ENCODE assay signal across 12 cellular contexts in genomic region chr13:98500963-98501421, GRCh38.
DNase-seq lines count a peak whose midpoint lies in the region; ATAC-seq, FAIRE-seq and TF ChIP-seq lines count a peak whose summit lies in the region.
"Had no signal": no experiment of that assay in that cellular context is flagged by ENCODE, and none has a peak within 500 bp of the region (broad histone marks: within the 10 kb centered on the region; RNA-seq: fewer than 3 reads in every experiment).

No MANE protein-coding gene starts in this region.

- peak; percentile 48 for TF ChIP-seq POLR2A in GM12878 (IDR thresholded peaks at IDR 0.05; ENCODE audit: low read depth, low read length)

- FAIRE-seq in GM18507 (lab: Jason Lieb, UNC) (peak; percentile 76), GM12878 (lab: Jason Lieb, UNC) (no peak)

- in situ Hi-C loops in GM12878 (cut with MboI), result no loop called here

- H3K27ac Mint-ChIP-seq in T-helper 2 cell treated with Interferon-gamma antibody and Interleukin-4, amounts not matched to agents 5 μg/mL and 100 μg/mL, for 36 hours, result no peak overlapping the region

- peaks cover 11 to 12% of the 10 kb centered on the region in 2 experiments; a peak in 3 of 4 replicates for H3K36me3 ChIP-seq in GM12878 (ENCODE audit: control insufficient read depth in 2 of 2, insufficient read depth in 2 of 2, low read length in 1 of 2)
- H3K36me3 ChIP-seq in Karpas-422 (ENCODE audit: insufficient read depth, low read length), result no peaks in the 10 kb centered on the region

- no peaks in the 10 kb centered on the region for H3K27me3 Mint-ChIP-seq in T-helper 2 cell treated with Interferon-gamma antibody and Interleukin-4, amounts not matched to agents 5 μg/mL and 100 μg/mL, for 36 hours (ENCODE audit: low read depth)
- H3K27me3 Mint-ChIP-seq: central memory CD8-positive, alpha-beta T cell had no signal

- H2AFZ ChIP-seq in GM12878 (ENCODE audit: control insufficient read depth, low read depth, low read length) (no peak overlapping the region), Karpas-422 (ENCODE audit: low read length) (no peak overlapping the region)

- H3K9me3 ChIP-seq in GM12878 (replicated peaks; ENCODE audit: control insufficient read depth, insufficient read depth, low read length), result no peaks in the 10 kb centered on the region
- H3K9me3 ChIP-seq in Karpas-422 (ENCODE audit: low read length), result no peaks in the 10 kb centered on the region
- H3K9me3 ChIP-seq: upper lobe of left lung had no signal

- SMC1A ChIA-PET in GM12878 (lab: Charles Lee; ENCODE audit: uncharacterized antibody, unreplicated experiment), result interaction anchor here (0.9 to 5.5 kb wide), 19 partner anchors 8 to 152 kb away, joined by 3 to 36 read pairs (median 6); no protein-coding TSS in a partner anchor

- H3K4me2 ChIP-seq in GM12878 (ENCODE audit: control insufficient read depth, insufficient read depth), result peak overlapping the region; percentile 59
- H3K4me2 ChIP-seq in Karpas-422 (ENCODE audit: low read depth, low read length, poor library complexity, severe bottlenecking), result no peak overlapping the region
- H3K4me2 ChIP-seq: KMS-11 had no signal

- POLR2A ChIA-PET in GM12878 (lab: Charles Lee), result interaction anchor here (0.6 to 2.5 kb wide), 6 partner anchors 12 to 67 kb away, joined by 3 to 13 read pairs (median 6); no protein-coding TSS in a partner anchor

- 7% methylated on average over 10 of the region's 10 CpGs for WGBS in GM12878 (ENCODE audit: insufficient coverage, insufficient replicate concordance, low lambda C conversion rate, missing lambda C conversion rate)

- peaks cover 35% of the 10 kb centered on the region for H3K4me1 Mint-ChIP-seq in T-helper 2 cell treated with Interferon-gamma antibody and Interleukin-4, amounts not matched to agents 5 μg/mL and 100 μg/mL, for 36 hours (ENCODE audit: low read depth)

- H3K4me3 ChIP-seq in GM12878, result no peak overlapping the region
- no peak overlapping the region for H3K4me3 ChIP-seq in Karpas-422 (ENCODE audit: low read length)
- H3K4me3 ChIP-seq: upper lobe of left lung had no signal

- TF ChIP-seq RAD21 in GM12878 (IDR thresholded peaks at IDR 0.05; ENCODE audit: insufficient read depth, low read depth, low read length), result 0 out of 2 replicates have a peak, but pooled peaks have one; percentile 4

- BruUV-seq in GM12878 (replicated peaks; lab: Mats Ljungman, UMichigan), result no TSS peak

- no peaks in the 10 kb centered on the region for H3K9me2 ChIP-seq in Karpas-422 (replicated peaks; ENCODE audit: insufficient read depth, low read length)

- H4K20me1 ChIP-seq in GM12878 (ENCODE audit: control insufficient read depth, insufficient read depth), result peaks cover 7% of the 10 kb centered on the region; the same call in 1 of the 2 replicates
- H4K20me1 ChIP-seq in Karpas-422 (ENCODE audit: insufficient read depth, low read depth, low read length), result peaks cover 13% of the 10 kb centered on the region

- no peaks in the 10 kb centered on the region for H3K27me3 ChIP-seq in GM12878 (replicated peaks in 1 of 2; ENCODE audit: control insufficient read depth in 2 of 2, insufficient read depth in 2 of 2, low read length in 1 of 2)
- no peaks in the 10 kb centered on the region for H3K27me3 ChIP-seq in Karpas-422 (ENCODE audit: low read length)
- H3K27me3 ChIP-seq: upper lobe of left lung had no signal

- H3K27ac ChIP-seq in GM12878 (ENCODE audit: control insufficient read depth, insufficient read depth), result peak overlapping the region; percentile 70
- H3K27ac ChIP-seq in Karpas-422 (ENCODE audit: low read length), result no peak overlapping the region
- H3K27ac ChIP-seq: KMS-11 had no signal

- intact Hi-C loops in GM12878 (cut with micrococcal nuclease; ENCODE audit: unreplicated experiment), result loop anchor here (1.0 kb wide), 1 partner anchor 72 kb away; no protein-coding TSS in a partner anchor

- TF ChIP-seq EP300 in GM12878 (IDR thresholded peaks at IDR 0.05; ENCODE audit: borderline replicate concordance in 1 of 2, control insufficient read depth in 1 of 2, low read depth in 2 of 2, low read length in 2 of 2), result peak; percentile 82 to 88; a peak in 3 of 4 replicates

- RAD21 ChIA-PET in GM12878 (lab: Charles Lee; ENCODE audit: unreplicated experiment), result interaction anchor here (0.7 to 3.4 kb wide), 16 partner anchors 9 to 152 kb away, joined by 3 to 23 read pairs (median 8); partner anchors contain the start of gene STK24

- H3K9ac ChIP-seq in GM12878 (ENCODE audit: control insufficient read depth, insufficient read depth, low read length) (no peak overlapping the region), Karpas-422 (ENCODE audit: low read length) (no peak overlapping the region)
- H3K9ac ChIP-seq: KMS-11 had no signal

- peaks cover 83% of the 10 kb centered on the region for H3K79me2 ChIP-seq in GM12878 (ENCODE audit: control insufficient read depth, insufficient read depth, low read length)
- peaks cover 100% of the 10 kb centered on the region for H3K79me2 ChIP-seq in Karpas-422 (ENCODE audit: low read length)

- no peak overlapping the region for H3K4me3 Mint-ChIP-seq in T-helper 2 cell treated with Interferon-gamma antibody and Interleukin-4, amounts not matched to agents 5 μg/mL and 100 μg/mL, for 36 hours
- H3K4me3 Mint-ChIP-seq: central memory CD8-positive, alpha-beta T cell had no signal

- TF ChIP-seq CTCF in GM12878 (IDR thresholded peaks at IDR 0.05 in 2 of 3, conservative IDR thresholded peaks at IDR 0.05 in 1 of 3; ENCODE audit: control insufficient read depth in 2 of 3, extremely low read depth in 1 of 3, insufficient read depth in 1 of 3, low read depth in 3 of 3, low read length in 3 of 3), result no peak

- H3K4me1 ChIP-seq in GM12878 (ENCODE audit: control insufficient read depth, insufficient read depth, low read length) (peaks cover 48% of the 10 kb centered on the region), Karpas-422 (ENCODE audit: low read length) (peaks cover 9% of the 10 kb centered on the region)

- no peak for DNase-seq in GM18507 (ENCODE audit: extremely low spot score, insufficient read length, low read depth)
- DNase-seq in GM12878 (ENCODE audit: low read depth, low spot score), result peak; percentile 57
- DNase-seq in Karpas-422, result no peak
- DNase-seq in T-helper 2 cell treated with Interferon-gamma antibody and Interleukin-4, amounts not matched to agents 5 μg/mL and 100 μg/mL, for 36 hours (ENCODE audit: low spot score), result no peak
- no peak for DNase-seq in effector CD8-positive, alpha-beta T cell (lab: John Stamatoyannopoulos, UW)
- no peak for DNase-seq in EL
- DNase-seq: NCI-H524 treated with DMSO at 0.1 percent for 48 hours, upper lobe of left lung had no signal

- CTCF ChIA-PET in GM12878 (lab: Yijun Ruan, JAX), result interaction anchor here (0.5 to 2.1 kb wide), 4 partner anchors 8 to 95 kb away, joined by 3 to 6 read pairs (median 4); no protein-coding TSS in a partner anchor

- ATAC-seq in GM21360 (IDR thresholded peaks at IDR 0.05; ENCODE audit: unreplicated experiment) (peak; percentile 89), HG03045 (IDR thresholded peaks at IDR 0.05; ENCODE audit: unreplicated experiment) (peak; percentile 74), GM12878 (peak; percentile 93)

- H3K9me3 Mint-ChIP-seq in T-helper 2 cell treated with Interferon-gamma antibody and Interleukin-4, amounts not matched to agents 5 μg/mL and 100 μg/mL, for 36 hours, result no peaks in the 10 kb centered on the region
- H3K9me3 Mint-ChIP-seq: central memory CD8-positive, alpha-beta T cell had no signal

- peaks cover 32% of the 10 kb centered on the region for H3K36me3 Mint-ChIP-seq in T-helper 2 cell treated with Interferon-gamma antibody and Interleukin-4, amounts not matched to agents 5 μg/mL and 100 μg/mL, for 36 hours (ENCODE audit: low read depth)

TF ChIP-seq in GM12878, 131 proteins besides CTCF, POLR2A, EP300 and RAD21 (continues in another document):
- TF ChIP-seq ZBTB4 (CRISPR knock-in tag; IDR thresholded peaks at IDR 0.05), result no peak
- peak; percentile 69 for TF ChIP-seq E2F8 (IDR thresholded peaks at IDR 0.05; ENCODE audit: low read depth, partially characterized antibody)
